Comparison of ENCODE assay signal across 22 cellular contexts in genomic region chr1:29461115-29461739, GRCh38.
"Had no signal": no experiment of that assay in that cellular context is flagged by ENCODE, and none has a peak within 500 bp of the region (broad histone marks: within the 10 kb centered on the region; RNA-seq: fewer than 3 reads in every experiment).

No MANE protein-coding gene starts in this region.

- H3K9me3 ChIP-seq: lower lobe of right lung, pancreas, testis, vagina had no signal

- H3K27ac Mint-ChIP-seq: activated CD8-positive, alpha-beta T cell treated with anti-CD3 and anti-CD28 coated beads, Interleukin-2, amount 10 ng/mL, durations not matched to agents 7 days and 5 days; activated naive CD8-positive, alpha-beta T cell; naive B cell; stimulated activated memory B cell treated with anti-CD40 and anti-IgM and Interleukin-4, amounts not matched to agents 10 μg/mL and 1 μg/mL and 100 μg/mL, for 72 hours; T-helper 2 cell treated with Interferon-gamma antibody and Interleukin-4, amounts not matched to agents 5 μg/mL and 100 μg/mL, for 36 hours; type B pancreatic cell had no signal

- H3K4me3 ChIP-seq: lower lobe of right lung, neural progenitor cell, pancreas, psoas muscle, right atrium auricular region, skin epidermis, testis, vagina had no signal

- H3K9ac ChIP-seq: neural progenitor cell had no signal

- H3K9me3 Mint-ChIP-seq: T-helper 2 cell treated with Interferon-gamma antibody and Interleukin-4, amounts not matched to agents 5 μg/mL and 100 μg/mL, for 36 hours; type B pancreatic cell had no signal

- H3K4me1 Mint-ChIP-seq: naive B cell; stimulated activated memory B cell treated with anti-CD40 and anti-IgM and Interleukin-4, amounts not matched to agents 10 μg/mL and 1 μg/mL and 100 μg/mL, for 72 hours had no signal

- H3K27ac ChIP-seq: epithelial cell of prostate, lower lobe of right lung, neural progenitor cell, pancreas, psoas muscle, right atrium auricular region, skin epidermis, testis, vagina had no signal

- H3K36me3 Mint-ChIP-seq: activated naive CD8-positive, alpha-beta T cell; neural progenitor cell; stimulated activated memory B cell treated with anti-CD40 and anti-IgM and Interleukin-4, amounts not matched to agents 10 μg/mL and 1 μg/mL and 100 μg/mL, for 72 hours; type B pancreatic cell had no signal

- H3K27me3 Mint-ChIP-seq: activated naive CD8-positive, alpha-beta T cell had no signal

- H3K36me3 ChIP-seq: lower lobe of right lung, neural progenitor cell, pancreas, right atrium auricular region, vagina had no signal

- H3K4me2 ChIP-seq: neural progenitor cell had no signal

- DNase-seq: activated CD4-positive, alpha-beta T cell treated with anti-CD3 and anti-CD28 coated beads for 1 hour; activated CD4-positive, alpha-beta T cell treated with anti-CD3 and anti-CD28 coated beads, Interleukin-2, amount 50 U/mL, for 1 hour; activated CD8-positive, alpha-beta T cell treated with anti-CD3 and anti-CD28 coated beads, Interleukin-2, amount 10 ng/mL, durations not matched to agents 7 days and 5 days; activated naive CD4-positive, alpha-beta T cell; cerebellar nuclear complex; cortex of kidney; foreskin fibroblast; lower lobe of right lung; naive B cell; psoas muscle; stimulated activated CD4-positive, alpha-beta T cell treated with anti-CD3 and anti-CD28 coated beads, Interleukin-2, amount 100 ng/mL, for 24 hours; testis had no signal

- H3K4me3 Mint-ChIP-seq: activated CD8-positive, alpha-beta T cell treated with anti-CD3 and anti-CD28 coated beads, Interleukin-2, amount 10 ng/mL, durations not matched to agents 7 days and 5 days; activated naive CD8-positive, alpha-beta T cell; naive B cell; neural progenitor cell; stimulated activated memory B cell treated with anti-CD40 and anti-IgM and Interleukin-4, amounts not matched to agents 10 μg/mL and 1 μg/mL and 100 μg/mL, for 72 hours; T-helper 2 cell treated with Interferon-gamma antibody and Interleukin-4, amounts not matched to agents 5 μg/mL and 100 μg/mL, for 36 hours; type B pancreatic cell had no signal

- H3K4me1 ChIP-seq: lower lobe of right lung, neural progenitor cell, pancreas, psoas muscle, right atrium auricular region, testis, vagina had no signal

- ATAC-seq: activated CD8-positive, alpha-beta T cell treated with anti-CD3 and anti-CD28 coated beads, Interleukin-2, amount 10 ng/mL, durations not matched to agents 7 days and 5 days; lower lobe of right lung; pancreas; psoas muscle had no signal

- H3K27me3 ChIP-seq: neural progenitor cell, pancreas, right atrium auricular region, testis, vagina had no signal
